ENCODE assay signal across 1 cellular context in the genomic region with DNA sequence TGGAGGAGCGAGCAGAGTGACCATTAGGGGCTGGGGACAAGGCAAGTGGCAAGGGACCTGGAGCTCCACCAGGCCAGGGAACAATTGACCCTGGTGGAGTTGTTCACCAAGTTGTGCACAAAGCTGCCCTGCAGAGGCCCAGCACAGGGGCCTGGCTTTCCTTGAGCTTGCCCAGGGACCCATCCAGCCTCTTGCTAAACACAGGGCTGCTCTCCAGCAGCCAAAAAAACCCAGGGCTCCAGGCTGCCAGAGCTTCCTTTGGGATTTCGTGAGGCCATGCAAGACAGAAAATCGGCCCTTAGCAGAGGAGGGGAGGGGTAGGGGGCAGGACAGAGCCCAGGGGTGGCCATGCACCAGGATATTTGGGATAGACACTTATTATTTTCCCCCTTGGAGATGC.
TF ChIP-seq lines count a peak whose summit lies in the region.

No MANE protein-coding gene starts in this region.

TF ChIP-seq in GM12878, 131 proteins besides CTCF, POLR2A, EP300 and RAD21:
- TF ChIP-seq, protein P1, sequence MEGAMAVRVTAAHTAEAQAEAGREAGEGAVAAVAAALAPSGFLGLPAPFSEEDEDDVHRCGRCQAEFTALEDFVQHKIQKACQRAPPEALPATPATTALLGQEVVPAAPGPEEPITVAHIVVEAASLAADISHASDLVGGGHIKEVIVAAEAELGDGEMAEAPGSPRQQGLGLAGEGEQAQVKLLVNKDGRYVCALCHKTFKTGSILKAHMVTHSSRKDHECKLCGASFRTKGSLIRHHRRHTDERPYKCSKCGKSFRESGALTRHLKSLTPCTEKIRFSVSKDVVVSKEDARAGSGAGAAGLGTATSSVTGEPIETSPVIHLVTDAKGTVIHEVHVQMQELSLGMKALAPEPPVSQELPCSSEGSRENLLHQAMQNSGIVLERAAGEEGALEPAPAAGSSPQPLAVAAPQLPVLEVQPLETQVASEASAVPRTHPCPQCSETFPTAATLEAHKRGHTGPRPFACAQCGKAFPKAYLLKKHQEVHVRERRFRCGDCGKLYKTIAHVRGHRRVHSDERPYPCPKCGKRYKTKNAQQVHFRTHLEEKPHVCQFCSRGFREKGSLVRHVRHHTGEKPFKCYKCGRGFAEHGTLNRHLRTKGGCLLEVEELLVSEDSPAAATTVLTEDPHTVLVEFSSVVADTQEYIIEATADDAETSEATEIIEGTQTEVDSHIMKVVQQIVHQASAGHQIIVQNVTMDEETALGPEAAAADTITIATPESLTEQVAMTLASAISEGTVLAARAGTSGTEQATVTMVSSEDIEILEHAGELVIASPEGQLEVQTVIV (IDR thresholded peaks at IDR 0.05; ENCODE audit: borderline replicate concordance, partially characterized antibody) = no peak
- TF ChIP-seq CHD2 (IDR thresholded peaks at IDR 0.05; ENCODE audit: borderline replicate concordance, low read depth, low read length) (no peak), ATF7 (IDR thresholded peaks at IDR 0.05; ENCODE audit: low read depth) (no peak), NFXL1 (IDR thresholded peaks at IDR 0.05; ENCODE audit: borderline replicate concordance) (no peak), MEF2A (IDR thresholded peaks at IDR 0.05; ENCODE audit: insufficient read depth, low read depth, low read length) (no peak), JUNB (IDR thresholded peaks at IDR 0.05) (no peak), SUZ12 (IDR thresholded peaks at IDR 0.05; ENCODE audit: unreplicated experiment) (no peak), NR2F1 (conservative IDR thresholded peaks at IDR 0.05) (no peak), GATAD2B (conservative IDR thresholded peaks at IDR 0.05; ENCODE audit: low read depth) (no peak), FOS (IDR thresholded peaks at IDR 0.05; ENCODE audit: borderline replicate concordance, extremely low read depth, insufficient read length) (no peak), POU2F2 (IDR thresholded peaks at IDR 0.05; ENCODE audit: borderline replicate concordance, low read depth, low read length) (no peak), ZSCAN29 (IDR thresholded peaks at IDR 0.05) (no peak), NBN (IDR thresholded peaks at IDR 0.05) (no peak), SREBF1 (IDR thresholded peaks at IDR 0.05; ENCODE audit: low read length) (no peak)
- TF ChIP-seq, protein P2, sequence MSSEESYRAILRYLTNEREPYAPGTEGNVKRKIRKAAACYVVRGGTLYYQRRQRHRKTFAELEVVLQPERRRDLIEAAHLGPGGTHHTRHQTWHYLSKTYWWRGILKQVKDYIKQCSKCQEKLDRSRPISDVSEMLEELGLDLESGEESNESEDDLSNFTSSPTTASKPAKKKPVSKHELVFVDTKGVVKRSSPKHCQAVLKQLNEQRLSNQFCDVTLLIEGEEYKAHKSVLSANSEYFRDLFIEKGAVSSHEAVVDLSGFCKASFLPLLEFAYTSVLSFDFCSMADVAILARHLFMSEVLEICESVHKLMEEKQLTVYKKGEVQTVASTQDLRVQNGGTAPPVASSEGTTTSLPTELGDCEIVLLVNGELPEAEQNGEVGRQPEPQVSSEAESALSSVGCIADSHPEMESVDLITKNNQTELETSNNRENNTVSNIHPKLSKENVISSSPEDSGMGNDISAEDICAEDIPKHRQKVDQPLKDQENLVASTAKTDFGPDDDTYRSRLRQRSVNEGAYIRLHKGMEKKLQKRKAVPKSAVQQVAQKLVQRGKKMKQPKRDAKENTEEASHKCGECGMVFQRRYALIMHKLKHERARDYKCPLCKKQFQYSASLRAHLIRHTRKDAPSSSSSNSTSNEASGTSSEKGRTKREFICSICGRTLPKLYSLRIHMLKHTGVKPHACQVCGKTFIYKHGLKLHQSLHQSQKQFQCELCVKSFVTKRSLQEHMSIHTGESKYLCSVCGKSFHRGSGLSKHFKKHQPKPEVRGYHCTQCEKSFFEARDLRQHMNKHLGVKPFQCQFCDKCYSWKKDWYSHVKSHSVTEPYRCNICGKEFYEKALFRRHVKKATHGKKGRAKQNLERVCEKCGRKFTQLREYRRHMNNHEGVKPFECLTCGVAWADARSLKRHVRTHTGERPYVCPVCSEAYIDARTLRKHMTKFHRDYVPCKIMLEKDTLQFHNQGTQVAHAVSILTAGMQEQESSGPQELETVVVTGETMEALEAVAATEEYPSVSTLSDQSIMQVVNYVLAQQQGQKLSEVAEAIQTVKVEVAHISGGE (CRISPR knock-in tag; IDR thresholded peaks at IDR 0.05) = no peak
